ENCODE assay signal across 20 cellular contexts in the genomic region with DNA sequence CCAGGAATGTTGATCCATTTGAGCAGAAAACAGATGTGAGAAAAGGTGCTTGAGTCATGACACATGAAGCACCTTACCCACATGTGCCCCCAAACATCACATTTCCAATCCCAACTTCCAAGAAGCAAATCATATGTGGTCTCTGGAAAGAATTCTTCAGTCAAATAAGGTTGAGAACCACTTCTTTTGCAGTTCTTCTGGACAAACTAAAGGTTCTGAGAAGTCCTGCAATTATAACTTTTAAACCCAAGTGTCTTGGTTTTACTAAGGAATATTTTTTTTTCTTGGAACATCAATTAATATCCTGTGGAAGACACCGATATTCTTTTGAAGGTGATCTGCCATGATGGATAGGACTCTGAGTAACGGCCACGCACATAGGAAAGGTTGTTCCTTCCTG.
A peak's percentile ranks its signal among the peaks of the same experiment; 100 is the strongest.
DNase-seq lines count a peak whose midpoint lies in the region; ATAC-seq, FAIRE-seq and TF ChIP-seq lines count a peak whose summit lies in the region.
"Had no signal": no experiment of that assay in that cellular context is flagged by ENCODE, and none has a peak within 500 bp of the region (broad histone marks: within the 10 kb centered on the region; RNA-seq: fewer than 3 reads in every experiment).

No MANE protein-coding gene starts in this region.

- no peaks in the 10 kb centered on the region for H3K36me3 ChIP-seq in HEK293 (ENCODE audit: control insufficient read depth in 2 of 2, insufficient read depth in 1 of 2, low read length in 2 of 2)
- H3K36me3 ChIP-seq in K562 (ENCODE audit: control insufficient read depth, insufficient read depth, low read length), result no peaks in the 10 kb centered on the region
- H3K36me3 ChIP-seq in mesendoderm (ENCODE audit: control insufficient read depth, insufficient read depth, low read length), result no peaks in the 10 kb centered on the region

- no peak for TF ChIP-seq POLR2A in K562 (conservative IDR thresholded peaks at IDR 0.05)

- H4K5ac ChIP-seq in mesendoderm (ENCODE audit: low read length), result no peak overlapping the region

- no peaks in the 10 kb centered on the region for H3K79me2 ChIP-seq in K562 (ENCODE audit: control insufficient read depth, insufficient read depth, low read length)
- H3K79me2 ChIP-seq in mesendoderm (ENCODE audit: control insufficient read depth, insufficient read depth, low read length), result no peaks in the 10 kb centered on the region

- CTCF ChIA-PET in HEK293 (lab: Yijun Ruan, JAX), result interaction anchor here (0.6 kb wide), 1 partner anchor 36 kb away, joined by 3 read pairs; no protein-coding TSS in a partner anchor
- CTCF ChIA-PET in K562 (lab: Yijun Ruan, JAX; ENCODE audit: low intra/inter-chr PET ratio), result no interaction called here

- no peak overlapping the region for H3K4me2 ChIP-seq in K562 (ENCODE audit: insufficient read depth, low read length)
- no peak overlapping the region for H3K4me2 ChIP-seq in mesendoderm (ENCODE audit: low read length)
- H3K4me2 ChIP-seq: A549; BLaER1 treated with 17β-estradiol and CSF1 and Interleukin-3, amounts not matched to agents 10 nM and 100 nM had no signal

- no peak overlapping the region for H3K23ac ChIP-seq in mesendoderm (ENCODE audit: low read length)

- H3K4me1 ChIP-seq in HEK293 (ENCODE audit: control insufficient read depth, insufficient read depth, low read length), result no peaks in the 10 kb centered on the region
- H3K4me1 ChIP-seq in K562 (replicated peaks in 1 of 2; ENCODE audit: control insufficient read depth in 2 of 2, insufficient read depth in 2 of 2, low read length in 2 of 2), result no peaks in the 10 kb centered on the region; a peak in 1 of 5 replicates
- H3K4me1 ChIP-seq in mesendoderm (ENCODE audit: control insufficient read depth, low read depth, low read length), result peaks cover 17% of the 10 kb centered on the region
- H3K4me1 ChIP-seq: A549; BLaER1 treated with 17β-estradiol and CSF1 and Interleukin-3, amounts not matched to agents 10 nM and 100 nM; Caco-2 had no signal

- H3K9ac ChIP-seq in K562 (ENCODE audit: insufficient read depth in 1 of 2, low read depth in 2 of 2, low read length in 2 of 2) (no peak overlapping the region), mesendoderm (ENCODE audit: low read length) (no peak overlapping the region)
- H3K9ac ChIP-seq: BLaER1 treated with 17β-estradiol and CSF1 and Interleukin-3, amounts not matched to agents 10 nM and 100 nM had no signal

- POLR2A ChIA-PET in HEK293 (lab: Yijun Ruan, JAX), result no interaction called here
- POLR2A ChIA-PET in K562 (lab: Yijun Ruan, JAX), result no interaction called here

- peak overlapping the region; percentile 77 for H3K4ac ChIP-seq in mesendoderm (ENCODE audit: low read depth, low read length)

- no peak overlapping the region for H3K18ac ChIP-seq in mesendoderm (ENCODE audit: low read length)

- no peak overlapping the region for H2AFZ ChIP-seq in K562 (ENCODE audit: low read depth, low read length)

- no peak for ATAC-seq in K562
- ATAC-seq: A549; CD8-positive, alpha-beta T cell had no signal

- H4K20me1 ChIP-seq in K562 (replicated peaks; ENCODE audit: control insufficient read depth, insufficient read depth, low read length), result no peaks in the 10 kb centered on the region
- H4K20me1 ChIP-seq: BLaER1 treated with 17β-estradiol and CSF1 and Interleukin-3, amounts not matched to agents 10 nM and 100 nM had no signal

- TF ChIP-seq CTCF in HEK293 (tag by site-specific recombination; IDR thresholded peaks at IDR 0.05), result no peak
- TF ChIP-seq CTCF in K562 (IDR thresholded peaks at IDR 0.05 in 2 of 3, conservative IDR thresholded peaks at IDR 0.05 in 1 of 3; ENCODE audit: insufficient read depth in 2 of 3, low read depth in 1 of 3, low read length in 3 of 3), result no peak

- H3K79me1 ChIP-seq in mesendoderm (ENCODE audit: low read length), result no peaks in the 10 kb centered on the region

- BruUV-seq in K562 (replicated peaks; lab: Mats Ljungman, UMichigan), result no TSS peak

- H2BK15ac ChIP-seq in mesendoderm (replicated peaks; ENCODE audit: low read depth), result no peak overlapping the region

- in situ Hi-C loops in K562 (cut with MboI), result no loop called here

- intact Hi-C loops in K562 (cut with micrococcal nuclease), result no loop called here

- no peak overlapping the region for H4K8ac ChIP-seq in mesendoderm (ENCODE audit: low read depth, low read length)

- peak overlapping the region; percentile 11 for H3K56ac ChIP-seq in mesendoderm (ENCODE audit: low read length)

- TF ChIP-seq EP300 in K562 (IDR thresholded peaks at IDR 0.05; ENCODE audit: low read length), result no peak

- H3K9me3 ChIP-seq in HEK293 (ENCODE audit: control insufficient read depth, insufficient read depth, low read depth, low read length) (no peaks in the 10 kb centered on the region), K562 (replicated peaks; ENCODE audit: control insufficient read depth, insufficient read depth, low read depth, low read length) (no peaks in the 10 kb centered on the region)
- H3K9me3 ChIP-seq: A549; BLaER1 treated with 17β-estradiol and CSF1 and Interleukin-3, amounts not matched to agents 10 nM and 100 nM; Caco-2 had no signal

- H3K27ac ChIP-seq in HEK293 (ENCODE audit: extremely low read depth, low read depth, low read length) (no peak overlapping the region), K562 (ENCODE audit: extremely low read depth, low read depth, low read length) (no peak overlapping the region), mesendoderm (ENCODE audit: low read depth, low read length) (no peak overlapping the region)
- H3K27ac ChIP-seq: 22Rv1; A549; BLaER1 treated with 17β-estradiol and CSF1 and Interleukin-3, amounts not matched to agents 10 nM and 100 nM; C4-2B had no signal

- DNase-seq in K562 (ENCODE audit: extremely low read depth in 1 of 4, low spot score in 3 of 4) (no peak), mesendoderm (no peak), NCI-H146 treated with DMSO at 0.1 percent for 48 hours (lab: John Stamatoyannopoulos, UW; ENCODE audit: unreplicated experiment) (no peak), GM19238 (ENCODE audit: insufficient read length, low spot score) (no peak), glomerular visceral epithelial cell (ENCODE audit: extremely low spot score) (no peak)
- DNase-seq: AML-193; Caco-2; Calu3; CD4-positive, alpha-beta T cell; CD8-positive, alpha-beta T cell; DMS79 treated with DMSO at 0.1 percent for 48 hours; GF-D8 had no signal

- no peak overlapping the region for H2BK120ac ChIP-seq in mesendoderm (ENCODE audit: low read depth, low read length)

- no peak for FAIRE-seq in K562 (lab: Jason Lieb, UNC)
- FAIRE-seq: A549, D721Med, G401.6, GM12891 had no signal

- no peaks in the 10 kb centered on the region for H3K9me1 ChIP-seq in K562 (ENCODE audit: control insufficient read depth, insufficient read depth, low read length)

- no peak for TF ChIP-seq RAD21 in K562 (CRISPR knock-in tag; conservative IDR thresholded peaks at IDR 0.05 in 1 of 2, IDR thresholded peaks at IDR 0.05 in 1 of 2)

- H3K27me3 ChIP-seq in K562 (ENCODE audit: control insufficient read depth in 2 of 2, insufficient read depth in 2 of 2, low read length in 2 of 2) (peaks cover 2 to 42% of the 10 kb centered on the region in 2 experiments; a peak in 3 of 5 replicates), mesendoderm (ENCODE audit: insufficient read depth, low read length, poor library complexity) (no peaks in the 10 kb centered on the region)
- H3K27me3 ChIP-seq: BLaER1 treated with 17β-estradiol and CSF1 and Interleukin-3, amounts not matched to agents 10 nM and 100 nM had no signal

- 0% methylated on average over 1 of the region's 3 CpGs for WGBS in K562 (ENCODE audit: insufficient coverage, low coverage, missing lambda C conversion rate)
- no CpG with 5 or more reads among the region's 3 CpGs for WGBS in mesendoderm (ENCODE audit: extremely low coverage, insufficient coverage, low lambda C conversion rate)

- peak overlapping the region; percentile 20 for H2BK5ac ChIP-seq in mesendoderm (ENCODE audit: low read length)

- H3K4me3 ChIP-seq in HEK293 (ENCODE audit: low read depth, low read length), result no peak overlapping the region
- H3K4me3 ChIP-seq in K562, result no peak overlapping the region
- no peak overlapping the region for H3K4me3 ChIP-seq in mesendoderm (ENCODE audit: low read length)
- H3K4me3 ChIP-seq: A549; BLaER1 treated with 17β-estradiol and CSF1 and Interleukin-3, amounts not matched to agents 10 nM and 100 nM had no signal

- H2AK5ac ChIP-seq in mesendoderm (ENCODE audit: low read length), result peak overlapping the region; percentile 53

TF ChIP-seq in HEK293, 187 proteins besides CTCF, POLR2A, EP300 and RAD21:
- TF ChIP-seq ZNF768 (tag by site-specific recombination; IDR thresholded peaks at IDR 0.05), result no peak
- TF ChIP-seq ZNF239 (tag by site-specific recombination; IDR thresholded peaks at IDR 0.05), result 0 out of 2 replicates have a peak, but pooled peaks have one; percentile 78
TF ChIP-seq in HEK293: peak in this region for 1.

TF ChIP-seq in K562, 482 proteins besides CTCF, POLR2A, EP300 and RAD21:
- TF ChIP-seq TAF1 (IDR thresholded peaks at IDR 0.05; ENCODE audit: control insufficient read depth, extremely low read depth, insufficient read depth, low read length, severe bottlenecking), result no peak
- peak; percentile 82 for TF ChIP-seq ZNF239 (CRISPR knock-in tag; IDR thresholded peaks at IDR 0.05)
